ENCODE assay signal across 25 cellular contexts in genomic region chr11:19073454-19074415, GRCh38. TPM values are rescaled to one million over a fixed set of nuclear protein-coding genes. Genes with fewer than 3 reads are reported as not detected.
DNase-seq lines count a peak whose midpoint lies in the region; ATAC-seq, FAIRE-seq and TF ChIP-seq lines count a peak whose summit lies in the region.
"Had no signal": no experiment of that assay in that cellular context is flagged by ENCODE, and none has a peak within 500 bp of the region (broad histone marks: within the 10 kb centered on the region; RNA-seq: fewer than 3 reads in every experiment).

No MANE protein-coding gene starts in this region.

- BruUV-seq in K562 (replicated peaks; lab: Mats Ljungman, UMichigan), result no TSS peak

- no peaks in the 10 kb centered on the region for H3K36me3 ChIP-seq in K562 (ENCODE audit: control insufficient read depth, insufficient read depth, low read length)
- H3K36me3 ChIP-seq in mucosa of rectum (ENCODE audit: control insufficient read depth in 2 of 2, insufficient read depth in 2 of 2, low read length in 2 of 2), result no peaks in the 10 kb centered on the region
- H3K36me3 ChIP-seq in MG63, result no peaks in the 10 kb centered on the region
- H3K36me3 ChIP-seq: right lobe of liver had no signal

- no peaks in the 10 kb centered on the region for H3K79me2 ChIP-seq in K562 (ENCODE audit: control insufficient read depth, insufficient read depth, low read length)

- TF ChIP-seq CTCF in K562 (IDR thresholded peaks at IDR 0.05 in 2 of 3, conservative IDR thresholded peaks at IDR 0.05 in 1 of 3; ENCODE audit: insufficient read depth in 2 of 3, low read depth in 1 of 3, low read length in 3 of 3), result no peak

- TF ChIP-seq POLR2A in K562 (conservative IDR thresholded peaks at IDR 0.05), result no peak

- no peak for TF ChIP-seq EP300 in K562 (IDR thresholded peaks at IDR 0.05; ENCODE audit: low read length)

- no peak overlapping the region for H2AFZ ChIP-seq in K562 (ENCODE audit: low read depth, low read length)

- POLR2A ChIA-PET in K562 (lab: Yijun Ruan, JAX), result interaction anchor here (1.2 kb wide), 1 partner anchor 213 kb away, joined by 3 read pairs; no protein-coding TSS in a partner anchor

- H3K4me3 ChIP-seq in K562, result no peak overlapping the region
- H3K4me3 ChIP-seq in mucosa of rectum (ENCODE audit: low read length in 2 of 2), result no peak overlapping the region
- H3K4me3 ChIP-seq in MG63, result no peak overlapping the region
- H3K4me3 ChIP-seq: right lobe of liver had no signal

- H3K9ac ChIP-seq in K562 (ENCODE audit: insufficient read depth in 1 of 2, low read depth in 2 of 2, low read length in 2 of 2) (no peak overlapping the region), mucosa of rectum (ENCODE audit: low read depth in 1 of 2, low read length in 2 of 2) (peak overlapping the region in 1 of 2 donors; percentile 30)

- no peaks in the 10 kb centered on the region for H3K9me1 ChIP-seq in K562 (ENCODE audit: control insufficient read depth, insufficient read depth, low read length)

- H3K27me3 ChIP-seq in K562 (ENCODE audit: control insufficient read depth in 2 of 2, insufficient read depth in 2 of 2, low read length in 2 of 2) (0 out of 5 replicates have a peak, but pooled peaks cover 0 to 3% of the 10 kb centered on the region in 2 experiments), mucosa of rectum (ENCODE audit: control insufficient read depth in 2 of 2, insufficient read depth in 2 of 2, low read length in 2 of 2) (peaks cover 0 to 4% of the 10 kb centered on the region in 2 donors), MG63 (no peaks in the 10 kb centered on the region; the same call in 1 of the 2 replicates)
- H3K27me3 ChIP-seq: right lobe of liver had no signal

- in situ Hi-C loops in K562 (cut with MboI), result loop anchor here (5.0 to 25.0 kb wide), 4 partner anchors 244 to 831 kb away; no protein-coding TSS in a partner anchor

- 1% methylated on average over 9 of the region's 10 CpGs for WGBS in K562 (ENCODE audit: insufficient coverage, low coverage, missing lambda C conversion rate)

- ATAC-seq in K562, result no peak
- ATAC-seq: activated T-cell treated with anti-CD3 and anti-CD28 coated beads, Interleukin-2, amount 50 U/mL, for 72 hours; HCT116; left ventricle myocardium superior; right lobe of liver had no signal

- no peaks in the 10 kb centered on the region for H4K20me1 ChIP-seq in K562 (replicated peaks; ENCODE audit: control insufficient read depth, insufficient read depth, low read length)

- FAIRE-seq in K562 (lab: Jason Lieb, UNC), result no peak
- FAIRE-seq: endometrium, G401.6 had no signal

- TF ChIP-seq RAD21 in K562 (CRISPR knock-in tag; conservative IDR thresholded peaks at IDR 0.05 in 1 of 2, IDR thresholded peaks at IDR 0.05 in 1 of 2), result no peak

- no peak overlapping the region for H3K4me2 ChIP-seq in K562 (ENCODE audit: insufficient read depth, low read length)

- H3K27ac ChIP-seq in K562 (ENCODE audit: extremely low read depth, low read depth, low read length) (no peak overlapping the region), mucosa of rectum (ENCODE audit: low read depth in 2 of 2, low read length in 2 of 2) (peak overlapping the region; percentile 82 to 85)
- H3K27ac ChIP-seq: C4-2B, right lobe of liver had no signal

- intact Hi-C loops in K562 (cut with micrococcal nuclease), result loop anchor here (5.0 to 10.0 kb wide), 3 partner anchors 141 to 239 kb away; no protein-coding TSS in a partner anchor

- H3K4me1 ChIP-seq in K562 (replicated peaks in 1 of 2; ENCODE audit: control insufficient read depth in 2 of 2, insufficient read depth in 2 of 2, low read length in 2 of 2), result no peaks in the 10 kb centered on the region; a peak in 1 of 5 replicates
- H3K4me1 ChIP-seq in mucosa of rectum (ENCODE audit: control insufficient read depth in 2 of 2, insufficient read depth in 2 of 2, low read length in 2 of 2), result peaks cover 22 to 24% of the 10 kb centered on the region in 2 donors

- H3K9me3 ChIP-seq in K562 (replicated peaks; ENCODE audit: control insufficient read depth, insufficient read depth, low read depth, low read length), result no peaks in the 10 kb centered on the region
- no peaks in the 10 kb centered on the region for H3K9me3 ChIP-seq in mucosa of rectum (ENCODE audit: control insufficient read depth in 2 of 2, low read length in 2 of 2)
- H3K9me3 ChIP-seq in MG63, result 0 out of 2 replicates have a peak, but pooled peaks cover 3% of the 10 kb centered on the region
- H3K9me3 ChIP-seq: right lobe of liver had no signal

- CTCF ChIA-PET in K562 (lab: Yijun Ruan, JAX; ENCODE audit: low intra/inter-chr PET ratio), result interaction anchor here (4.7 kb wide), 1 partner anchor 480 kb away, joined by 75 read pairs; no protein-coding TSS in a partner anchor

- DNase-seq in DMS153 treated with DMSO at 0.1 percent for 48 hours (lab: John Stamatoyannopoulos, UW; ENCODE audit: unreplicated experiment) (peak; percentile 28), NCI-H146 (lab: John Stamatoyannopoulos, UW) (peak; percentile 95), K562 (ENCODE audit: extremely low read depth in 1 of 4, low spot score in 3 of 4) (no peak), NCI-H128 (lab: John Stamatoyannopoulos, UW; ENCODE audit: unreplicated experiment) (no peak), MG63 (no peak), NCI-H524 (lab: John Stamatoyannopoulos, UW) (no peak)
- DNase-seq: activated naive CD4-positive, alpha-beta T cell treated with anti-CD3 and anti-CD28 coated beads, Interleukin-2, amount 50 U/mL, for 16 hours; activated T-cell treated with anti-CD3 and anti-CD28 coated beads, Interleukin-2, amount 50 U/mL, for 72 hours; glutamatergic neuron; KG1; left ventricle myocardium superior; MV-4-11; NCI-H2081 treated with DMSO at 0.1 percent for 48 hours; NK-92 treated with Interleukin-12 subunit alpha and Interleukin-12 subunit beta, amount 100 ng/mL, for 24 hours; right lobe of liver had no signal

TF ChIP-seq in K562, 482 proteins besides CTCF, POLR2A, EP300 and RAD21 (continues in another document):
- peak; percentile 30; the same call in 1 of the 2 replicates for TF ChIP-seq TEAD4 (IDR thresholded peaks at IDR 0.05; ENCODE audit: low read length)
- no peak for TF ChIP-seq TEAD4 (CRISPR knock-in tag; IDR thresholded peaks at IDR 0.05; ENCODE audit: borderline replicate concordance)
- peak; percentile 74 for TF ChIP-seq TAL1 (IDR thresholded peaks at IDR 0.05)
- no peak for TF ChIP-seq SNIP1 (IDR thresholded peaks at IDR 0.05; ENCODE audit: low read depth)
- no peak for TF ChIP-seq CHD1 (IDR thresholded peaks at IDR 0.05; ENCODE audit: low read length)
- peak; percentile 61 for TF ChIP-seq ARID1B (IDR thresholded peaks at IDR 0.05)

RNA-seq across cellular contexts. Expression of gene MRGPRX2, which starts 13.2 kb away (rescaled TPM):
- not detected in 2 replicates for total RNA-seq in K562 (2011; cell fraction: chromatin; rRNA removed; ENCODE audit: low replicate concordance)
- total RNA-seq in K562 (2011; cell fraction: nucleolus; rRNA removed), result 0.17 TPM in 1 of 2 replicates, not detected in the other
- total RNA-seq in K562 (2011; cell fraction: nucleoplasm; rRNA removed), result not detected in 2 replicates
- total RNA-seq in K562 (2014; rRNA removed) (not detected in 2 replicates), K562 (2014; rRNA removed; fragmentation: Illumina TruSeq; extraction: Trizol) (not detected in 2 replicates), K562 (2015; rRNA removed; fragmentation: Illumina TruSeq; extraction: Trizol) (not detected in 2 replicates), K562 (2021) (not detected in 2 replicates)
- polyA plus RNA-seq in K562 (2011; rRNA removed) (0.04 TPM in 1 of 2 replicates, not detected in the other), K562 (2014; fragmentation: Illumina TruSeq; extraction: Trizol) (not detected in 2 replicates), K562 (2014; fragmentation: Nextera tagmentation; extraction: Ambion mirVana) (not detected), K562 (2014; rRNA removed) (not detected in 2 replicates)
- 0.06 TPM in 1 of 2 replicates, not detected in the other for polyA plus RNA-seq in K562 (2011; cell fraction: cytosol; rRNA removed)
- polyA plus RNA-seq in K562 (2011; cell fraction: nucleus; rRNA removed), result 0.11 TPM in 1 of 2 replicates, not detected in the other
- 0.04 TPM in 1 of 2 replicates, not detected in the other for polyA plus RNA-seq in K562 (2012)
- polyA minus RNA-seq in K562 (2011; rRNA and poly(A)+ RNA removed), result not detected in 2 replicates
- not detected in 2 replicates for polyA minus RNA-seq in K562 (2011; cell fraction: cytosol; rRNA and poly(A)+ RNA removed)
- polyA minus RNA-seq in K562 (2011; cell fraction: nucleus; rRNA and poly(A)+ RNA removed), result not detected in 2 replicates
- total RNA-seq in MG63 (2014; rRNA removed; shearing (Covaris generic); ENCODE audit: low replicate concordance), result not detected in 2 replicates
- total RNA-seq: cardiac septum, left ventricle myocardium superior, right lobe of liver, RPMI7951, SK-MEL-5, ureter had no signal
- polyA plus RNA-seq: neural cell had no signal

RNA-seq across cellular contexts. Expression of gene ZDHHC13, which starts 43.2 kb away (rescaled TPM):
- 19.0 and 53.8 TPM in 2 replicates for total RNA-seq in K562 (2011; cell fraction: chromatin; rRNA removed; ENCODE audit: low replicate concordance)
- total RNA-seq in K562 (2011; cell fraction: nucleolus; rRNA removed), result 12.2 and 14.1 TPM in 2 replicates
- 26.5 and 38.6 TPM in 2 replicates for total RNA-seq in K562 (2011; cell fraction: nucleoplasm; rRNA removed)
- total RNA-seq in K562 (2014; rRNA removed) (7.0 and 8.5 TPM in 2 replicates), K562 (2014; rRNA removed; fragmentation: Illumina TruSeq; extraction: Trizol) (13.9 and 14.6 TPM in 2 replicates), K562 (2015; rRNA removed; fragmentation: Illumina TruSeq; extraction: Trizol) (10.8 and 11.0 TPM in 2 replicates), K562 (2021) (8.7 and 9.5 TPM in 2 replicates)
- polyA plus RNA-seq in K562 (2011; rRNA removed) (14.0 and 18.6 TPM in 2 replicates), K562 (2014; fragmentation: Illumina TruSeq; extraction: Trizol) (10.1 and 12.0 TPM in 2 replicates), K562 (2014; fragmentation: Nextera tagmentation; extraction: Ambion mirVana) (1 to 10 TPM; 4.7 to 4.9 TPM), K562 (2014; rRNA removed) (10.0 and 11.2 TPM in 2 replicates)
- polyA plus RNA-seq in K562 (2011; cell fraction: cytosol; rRNA removed), result 5.7 and 9.8 TPM in 2 replicates
- 16.0 and 21.6 TPM in 2 replicates for polyA plus RNA-seq in K562 (2011; cell fraction: nucleus; rRNA removed)
- polyA plus RNA-seq in K562 (2012), result 7.1 and 10.2 TPM in 2 replicates
- polyA minus RNA-seq in K562 (2011; rRNA and poly(A)+ RNA removed), result 21.5 and 21.9 TPM in 2 replicates
- polyA minus RNA-seq in K562 (2011; cell fraction: cytosol; rRNA and poly(A)+ RNA removed), result 5.5 and 7.7 TPM in 2 replicates
- polyA minus RNA-seq in K562 (2011; cell fraction: nucleus; rRNA and poly(A)+ RNA removed), result 13.6 and 22.9 TPM in 2 replicates
- total RNA-seq in MG63 (2014; rRNA removed; shearing (Covaris generic); ENCODE audit: low replicate concordance), result 6.4 and 14.7 TPM in 2 replicates

Comparison
In these comparisons a context has a peak if more than half of its experiments do, and no peak if none do; other contexts are left out.
1. DNase-seq: peak in DMS153 treated with DMSO at 0.1 percent for 48 hours (single experiment) and NCI-H146 (single experiment); none in K562 (0 of 4), NCI-H128 (single experiment), MG63 (single experiment) and NCI-H524 (0 of 2).